In genomic region chr7:137471128-137471527, GRCh38 we compare ENCODE assay signal across 25 cellular contexts.
"Had no signal": no experiment of that assay in that cellular context is flagged by ENCODE, and none has a peak within 500 bp of the region (broad histone marks: within the 10 kb centered on the region; RNA-seq: fewer than 3 reads in every experiment).

No MANE protein-coding gene starts in this region.

- H3K4me1 ChIP-seq: gastroesophageal sphincter had no signal

- DNase-seq: activated CD4-positive, alpha-beta memory T cell treated with anti-CD3 and anti-CD28 coated beads, Interleukin-2, amount 10 ng/mL, durations not matched to agents 7 days and 5 days; activated CD4-positive, alpha-beta T cell treated with anti-CD3 and anti-CD28 coated beads for 1 hour; activated CD4-positive, alpha-beta T cell treated with anti-CD3 and anti-CD28 coated beads for 4 hours; activated CD4-positive, alpha-beta T cell treated with anti-CD3 and anti-CD28 coated beads, Interleukin-2, amount 10 ng/mL, durations not matched to agents 7 days and 5 days; activated CD4-positive, alpha-beta T cell treated with anti-CD3 and anti-CD28 coated beads, Interleukin-2, amount 50 U/mL, for 4 hours; activated CD8-positive, alpha-beta memory T cell treated with anti-CD3 and anti-CD28 coated beads, Interleukin-2, amount 50 U/mL, for 48 hours; activated gamma-delta T cell; activated naive CD4-positive, alpha-beta T cell; activated naive CD4-positive, alpha-beta T cell treated with anti-CD3 and anti-CD28 coated beads, Interleukin-2, amount 10 ng/mL, durations not matched to agents 7 days and 5 days; activated naive CD8-positive, alpha-beta T cell treated with anti-CD3 and anti-CD28 coated beads, Interleukin-2, amount 10 ng/mL, durations not matched to agents 7 days and 5 days; activated T-cell treated with anti-CD3 and anti-CD28 coated beads for 4 hours; activated T-cell treated with anti-CD3 and anti-CD28 coated beads, Interleukin-2, amount 50 U/mL, for 24 hours; activated T-cell treated with anti-CD3 and anti-CD28 coated beads, Interleukin-2, amount 50 U/mL, for 72 hours; anterior cingulate cortex; brain microvascular endothelial cell; dorsolateral prefrontal cortex; effector memory CD4-positive, alpha-beta T cell; endodermal cell; esophagus squamous epithelium; foreskin melanocyte; heart right ventricle; T-helper 2 cell had no signal

- H3K27me3 ChIP-seq: brain microvascular endothelial cell, dorsolateral prefrontal cortex, esophagus squamous epithelium, gastroesophageal sphincter had no signal

- H3K36me3 ChIP-seq: brain microvascular endothelial cell, esophagus squamous epithelium, gastroesophageal sphincter, heart right ventricle had no signal

- H3K27ac ChIP-seq: brain microvascular endothelial cell, coronary artery, dorsolateral prefrontal cortex, gastroesophageal sphincter, heart right ventricle had no signal

- H3K4me3 ChIP-seq: coronary artery, dorsolateral prefrontal cortex, esophagus squamous epithelium, gastroesophageal sphincter, heart right ventricle had no signal

- ATAC-seq: activated naive CD4-positive, alpha-beta T cell treated with anti-CD3 and anti-CD28 coated beads, Interleukin-2, amount 50 U/mL, for 72 hours; activated T-cell treated with anti-CD3 and anti-CD28 coated beads, Interleukin-2, amount 50 U/mL, for 72 hours; gastroesophageal sphincter; heart right ventricle had no signal

- H3K9me3 ChIP-seq: esophagus squamous epithelium, gastroesophageal sphincter, heart right ventricle had no signal
